Comparison of ENCODE assay signal across 11 cellular contexts in genomic region chr1:244860078-244860477, GRCh38. TPM values are rescaled to one million over a fixed set of nuclear protein-coding genes. Genes with fewer than 3 reads are reported as not detected.
DNase-seq lines count a peak whose midpoint lies in the region; ATAC-seq and TF ChIP-seq lines count a peak whose summit lies in the region.
"Had no signal": no experiment of that assay in that cellular context is flagged by ENCODE, and none has a peak within 500 bp of the region (broad histone marks: within the 10 kb centered on the region; RNA-seq: fewer than 3 reads in every experiment).

No MANE protein-coding gene starts in this region.

- no peak overlapping the region for H2BK5ac ChIP-seq in H9 (ENCODE audit: insufficient read length, low read length)

- POLR2A ChIA-PET in A673 (lab: Charles Lee; ENCODE audit: low non-redundant PET), result no interaction called here

- no peak overlapping the region for H4K91ac ChIP-seq in H9 (ENCODE audit: insufficient read length, low read depth, low read length)

- no peak overlapping the region for H3K9ac ChIP-seq in H9 (ENCODE audit: extremely low read depth, insufficient read length, low read length)
- peak overlapping the region; percentile 93 for H3K9ac ChIP-seq in adipocyte (ENCODE audit: low read length)

- no peaks in the 10 kb centered on the region for H4K20me1 ChIP-seq in H9 (ENCODE audit: control insufficient read depth, insufficient read depth, insufficient read length)

- no peak overlapping the region for H2BK15ac ChIP-seq in H9 (ENCODE audit: low read depth, low read length)

- no peak overlapping the region for H4K5ac ChIP-seq in H9 (ENCODE audit: insufficient read length, low read depth, low read length)

- H2BK120ac ChIP-seq in H9 (ENCODE audit: low read depth, low read length, poor library complexity, severe bottlenecking), result no peak overlapping the region

- no peak overlapping the region for H3K23ac ChIP-seq in H9 (ENCODE audit: insufficient read length, low read depth, low read length)

- TF ChIP-seq CTCF in A673 (conservative IDR thresholded peaks at IDR 0.05; ENCODE audit: low read depth, low read length) (no peak), H9 (conservative IDR thresholded peaks at IDR 0.05) (no peak), esophagus squamous epithelium (IDR thresholded peaks at IDR 0.05) (no peak)

- DNase-seq in A673 (ENCODE audit: low spot score) (no peak), H9 (no peak), adipocyte (ENCODE audit: low read depth) (no peak), memory B cell (ENCODE audit: low spot score in 2 of 2) (no peak), esophagus squamous epithelium (lab: John Stamatoyannopoulos, UW) (no peak), H7 (no peak), HCEC 1CT (no peak)
- DNase-seq: foreskin melanocyte; NCI-H510A treated with DMSO at 0.1 percent for 48 hours; stimulated activated naive CD4-positive, alpha-beta T cell treated with Interleukin-2 at 50 U/mL for 16 hours had no signal

- H3K27ac Mint-ChIP-seq in H9, result peak overlapping the region in 2 of 3 experiments; percentile 25 to 31; a peak in 4 of 7 replicates
- peak overlapping the region; percentile 32 for H3K27ac Mint-ChIP-seq in memory B cell

- H3K9me3 ChIP-seq in A673 (ENCODE audit: low read depth, low read length, poor library complexity, severe bottlenecking), result no peaks in the 10 kb centered on the region
- no peaks in the 10 kb centered on the region for H3K9me3 ChIP-seq in H9 (ENCODE audit: control insufficient read depth, low read depth, low read length)
- no peaks in the 10 kb centered on the region for H3K9me3 ChIP-seq in adipocyte (ENCODE audit: control insufficient read depth, low read length)
- H3K9me3 ChIP-seq in esophagus squamous epithelium, result no peaks in the 10 kb centered on the region

- peaks cover 2% of the 10 kb centered on the region; the same call in 1 of the 2 replicates for H3K27me3 Mint-ChIP-seq in H9 (ENCODE audit: low read depth)
- H3K27me3 Mint-ChIP-seq in memory B cell, result no peaks in the 10 kb centered on the region

- H4K8ac ChIP-seq in H9 (replicated peaks; ENCODE audit: insufficient read length, low read depth, low read length), result no peak overlapping the region

- H2AK5ac ChIP-seq in H9 (ENCODE audit: insufficient read length, low read length), result no peak overlapping the region

- peak overlapping the region; percentile 82 for H3K4me3 ChIP-seq in A673 (ENCODE audit: low read depth, low read length, poor library complexity, severe bottlenecking)
- peak overlapping the region; percentile 99 for H3K4me3 ChIP-seq in adipocyte (ENCODE audit: low read length)
- H3K4me3 ChIP-seq in esophagus squamous epithelium, result peak overlapping the region in 2 of 4 donors; percentile 97 to 98
- H3K4me3 ChIP-seq in H7 (ENCODE audit: insufficient read depth, low read depth, low read length), result no peak overlapping the region; the same call in 1 of the 2 replicates

- H3T11ph ChIP-seq in H9 (ENCODE audit: low read length), result no peak overlapping the region

- H3K4me1 ChIP-seq in A673 (ENCODE audit: insufficient read depth, low read length, poor library complexity, severe bottlenecking) (peaks cover 23% of the 10 kb centered on the region), H9 (ENCODE audit: insufficient read depth, low read length) (no peaks in the 10 kb centered on the region), adipocyte (ENCODE audit: control insufficient read depth, insufficient read depth, low read length) (peaks cover 52% of the 10 kb centered on the region), esophagus squamous epithelium (peaks cover 14 to 73% (median 35%) of the 10 kb centered on the region in 3 donors)

- ATAC-seq in memory B cell (ENCODE audit: low read depth), result no peak
- no peak for ATAC-seq in GM21786 (IDR thresholded peaks at IDR 0.05; ENCODE audit: unreplicated experiment)

- H3K36me3 ChIP-seq in A673 (ENCODE audit: insufficient read depth, low read length, poor library complexity, severe bottlenecking) (peaks cover 74% of the 10 kb centered on the region), adipocyte (ENCODE audit: control insufficient read depth, insufficient read depth, low read length, severe bottlenecking) (peaks cover 61% of the 10 kb centered on the region), esophagus squamous epithelium (peaks cover 8 to 61% (median 33%) of the 10 kb centered on the region in 3 donors), H7 (replicated peaks; ENCODE audit: control insufficient read depth, insufficient read depth, low read length) (peaks cover 49% of the 10 kb centered on the region)

- peak overlapping the region; percentile 92 to 96 for H3K4me3 Mint-ChIP-seq in H9
- peak overlapping the region; percentile 41 for H3K4me3 Mint-ChIP-seq in memory B cell

- H3K4me2 ChIP-seq in H9 (ENCODE audit: insufficient read depth, insufficient read length, low read length), result peak overlapping the region; percentile 32

- H2AFZ ChIP-seq in H9 (ENCODE audit: low read length), result no peak overlapping the region

- no peak overlapping the region for H3K14ac ChIP-seq in H9 (ENCODE audit: insufficient read depth, low read length)

- no CpG with 5 or more reads among the region's 9 CpGs for WGBS in H9 (ENCODE audit: extremely low coverage, insufficient read length, low lambda C conversion rate)
- WGBS in esophagus squamous epithelium, 2 donors, result 31 to 55% methylated on average over 9 of the region's 9 CpGs

- TF ChIP-seq POLR2A in esophagus squamous epithelium (IDR thresholded peaks at IDR 0.05), result no peak

- H3K79me2 ChIP-seq in H9 (ENCODE audit: insufficient read depth, low read length), result peaks cover 44% of the 10 kb centered on the region

- H3K4ac ChIP-seq in H9 (ENCODE audit: low read depth, low read length), result no peak overlapping the region

- H3K23me2 ChIP-seq in H9 (ENCODE audit: insufficient read length, low read depth, low read length, poor library complexity, severe bottlenecking), result peaks cover 13% of the 10 kb centered on the region

- H3K9me3 Mint-ChIP-seq in H9, result peaks cover 0 to 4% of the 10 kb centered on the region in 2 experiments; a peak in 2 of 5 replicates
- no peaks in the 10 kb centered on the region for H3K9me3 Mint-ChIP-seq in memory B cell

- no peak overlapping the region for H2BK20ac ChIP-seq in H9 (ENCODE audit: low read depth, low read length, poor library complexity, severe bottlenecking)

- intact Hi-C loops in A673 (cut with micrococcal nuclease; ENCODE audit: unreplicated experiment), result loop anchor here (5.0 kb wide), 1 partner anchor 182 kb away; no protein-coding TSS in a partner anchor
- intact Hi-C loops in esophagus squamous epithelium (cut with DNase I), result loop anchor here (5.0 kb wide), 1 partner anchor 112 kb away; no protein-coding TSS in a partner anchor

- H3K18ac ChIP-seq in H9 (ENCODE audit: insufficient read length, low read depth, low read length), result no peak overlapping the region

- BruUV-seq in A673 (replicated peaks; lab: Mats Ljungman, UMichigan), result no TSS peak

- H3K79me1 ChIP-seq in H9 (ENCODE audit: insufficient read depth, low read depth, low read length, poor library complexity, severe bottlenecking), result peaks cover 3% of the 10 kb centered on the region

- CTCF ChIA-PET in A673 (lab: Charles Lee), result no interaction called here

- H3K4me1 Mint-ChIP-seq in H9 (peaks cover 21 to 37% of the 10 kb centered on the region in 2 experiments), memory B cell (peaks cover 35% of the 10 kb centered on the region)

- H3K56ac ChIP-seq in H9 (ENCODE audit: insufficient read length, low read depth, low read length), result no peak overlapping the region

- H3K36me3 Mint-ChIP-seq in H9 (ENCODE audit: insufficient read depth in 1 of 3, low read depth in 3 of 3) (peaks cover 76 to 83% (median 83%) of the 10 kb centered on the region in 3 experiments), memory B cell (peaks cover 35% of the 10 kb centered on the region)

- H2BK12ac ChIP-seq in H9 (ENCODE audit: insufficient read length, low read depth, low read length), result no peak overlapping the region

- H3K27ac ChIP-seq in A673 (ENCODE audit: low read depth, low read length, poor library complexity, severe bottlenecking) (no peak overlapping the region), H9 (ENCODE audit: insufficient read length, low read depth, low read length) (no peak overlapping the region), esophagus squamous epithelium (peak overlapping the region in 2 of 4 donors; percentile 2 to 100)

- no peaks in the 10 kb centered on the region for H3K27me3 ChIP-seq in A673 (replicated peaks; ENCODE audit: insufficient read depth, low read depth, low read length, poor library complexity)
- H3K27me3 ChIP-seq in H9 (ENCODE audit: insufficient read depth, low read length), result no peaks in the 10 kb centered on the region
- H3K27me3 ChIP-seq in adipocyte (replicated peaks; ENCODE audit: control insufficient read depth, insufficient read depth, low read length), result no peaks in the 10 kb centered on the region
- no peaks in the 10 kb centered on the region for H3K27me3 ChIP-seq in esophagus squamous epithelium
- no peaks in the 10 kb centered on the region for H3K27me3 ChIP-seq in H7 (ENCODE audit: control insufficient read depth, insufficient read depth, low read length)

RNA-seq across cellular contexts. Expression of gene HNRNPU, which starts 4.3 kb away (rescaled TPM):
- total RNA-seq in A673 (2021), result 720 and 746 TPM in 2 replicates
- 651 and 657 TPM in 2 replicates for total RNA-seq in H9 (2021)
- 100 to 1,000 TPM; 176 to 308 (median 257) TPM for total RNA-seq in esophagus squamous epithelium
- total RNA-seq in H7 (2014; rRNA removed; shearing (Covaris generic)), result 249 and 277 TPM in 2 replicates

RNA-seq across cellular contexts. Expression of gene COX20, which starts 24.6 kb away (rescaled TPM):
- total RNA-seq in A673 (2021) (48.0 and 59.0 TPM in 2 replicates), H9 (2021) (38.0 and 39.2 TPM in 2 replicates), esophagus squamous epithelium (10 to 100 TPM; 19.2 to 48.4 (median 37.0) TPM)
- total RNA-seq in H7 (2014; rRNA removed; shearing (Covaris generic)), result 8.7 and 11.6 TPM in 2 replicates
